In genomic region chr4:42397256-42397634, GRCh38 we compare ENCODE assay signal across 8 cellular contexts. TPM values are rescaled to one million over a fixed set of nuclear protein-coding genes. Genes with fewer than 3 reads are reported as not detected.
DNase-seq lines count a peak whose midpoint lies in the region; ATAC-seq, FAIRE-seq and TF ChIP-seq lines count a peak whose summit lies in the region.

SHISA3 (plus strand) TSS chr4:42397488; CDS start chr4:42398057, 569 bp downstream.

- peak; percentile 25 for DNase-seq in stimulated activated CD4-positive, alpha-beta T cell treated with anti-CD3 and anti-CD28 coated beads, Interleukin-1b, Interleukin-23, amount 100 ng/mL, for 48 hours
- no peak for DNase-seq in stimulated activated CD4-positive, alpha-beta T cell treated with anti-CD3 and anti-CD28 coated beads, Interleukin-4, amount 100 ng/mL, for 1 hour
- DNase-seq in T-helper 17 cell (no peak), fibroblast of the aortic adventitia (ENCODE audit: low read depth) (no peak), pancreas (peak in 2 of 6 donors; percentile 47 to 59), mesenteric fat pad (ENCODE audit: low spot score) (no peak), HuH-7 (ENCODE audit: low spot score) (no peak)

- H3K4me1 Mint-ChIP-seq in T-helper 17 cell, result peaks cover 15% of the 10 kb centered on the region

- H3K36me3 Mint-ChIP-seq in T-helper 17 cell (ENCODE audit: low read depth), result peaks cover 2% of the 10 kb centered on the region

- H3K4me1 ChIP-seq in pancreas, result no peaks in the 10 kb centered on the region

- H3K27ac Mint-ChIP-seq in T-helper 17 cell, result no peak within 1 kb of the TSS

- no peaks in the 10 kb centered on the region for H3K36me3 ChIP-seq in pancreas

- FAIRE-seq in pancreas (lab: Jason Lieb, UNC), result no peak

- 1% methylated on average over 31 of the region's 31 CpGs for WGBS in pancreas, 2 donors

- no peak within 1 kb of the TSS for H3K27ac ChIP-seq in pancreas

- H3K27me3 Mint-ChIP-seq in T-helper 17 cell, result peaks cover 56% of the 10 kb centered on the region

- TF ChIP-seq CTCF in fibroblast of the aortic adventitia (IDR thresholded peaks at IDR 0.05; ENCODE audit: insufficient read depth, low read length), result no peak
- TF ChIP-seq CTCF in pancreas (IDR thresholded peaks at IDR 0.05), result no peak

- H3K27me3 ChIP-seq in pancreas, result peaks cover 3 to 42% (median 8%) of the 10 kb centered on the region in 4 donors

- H3K9me3 ChIP-seq in T-helper 17 cell (ENCODE audit: control insufficient read depth, low read length, poor library complexity, severe bottlenecking), result no peaks in the 10 kb centered on the region
- H3K9me3 ChIP-seq in pancreas, result no peaks in the 10 kb centered on the region

- intact Hi-C loops in pancreas (cut with DNase I), result no loop called here

- peak; percentile 57 for ATAC-seq in HG03135 (IDR thresholded peaks at IDR 0.05; ENCODE audit: unreplicated experiment)
- peak; percentile 62 for ATAC-seq in T-helper 17 cell
- peak; percentile 29 to 47 (median 38) for ATAC-seq in pancreas

- peak within 1 kb of the TSS; percentile 89 for H3K4me3 Mint-ChIP-seq in T-helper 17 cell

- peak within 1 kb of the TSS; percentile 64 for H3K4me3 ChIP-seq in fibroblast of the aortic adventitia (ENCODE audit: low read depth, low read length)
- peak within 1 kb of the TSS; percentile 23 to 59 (median 28) for H3K4me3 ChIP-seq in pancreas

RNA-seq across cellular contexts. Expression of gene SHISA3, which starts in this region (rescaled TPM):
- total RNA-seq in T-helper 17 cell, result not detected
- 2.0 and 6.0 TPM in 2 replicates for total RNA-seq in fibroblast of the aortic adventitia (ENCODE audit: low replicate concordance)
- total RNA-seq in pancreas, result under 1 TPM in 3 of 6 donors, not detected in 3; 0.09 to 0.43 (median 0.16) TPM
- under 1 TPM; 0.07 to 0.27 TPM for polyA plus RNA-seq in pancreas
- 0.48 TPM for total RNA-seq in mesenteric fat pad

Comparison
In these comparisons a context has a peak if more than half of its experiments do, and no peak if none do; other contexts are left out.
1. Peak in ATAC-seq in T-helper 17 cell; RNA of the gene not detected or under 1 TPM.
2. Peak in ATAC-seq and H3K4me3 ChIP-seq in pancreas; RNA of the gene not detected or under 1 TPM.